Comparison of ENCODE assay signal across 8 cellular contexts in the genomic region with DNA sequence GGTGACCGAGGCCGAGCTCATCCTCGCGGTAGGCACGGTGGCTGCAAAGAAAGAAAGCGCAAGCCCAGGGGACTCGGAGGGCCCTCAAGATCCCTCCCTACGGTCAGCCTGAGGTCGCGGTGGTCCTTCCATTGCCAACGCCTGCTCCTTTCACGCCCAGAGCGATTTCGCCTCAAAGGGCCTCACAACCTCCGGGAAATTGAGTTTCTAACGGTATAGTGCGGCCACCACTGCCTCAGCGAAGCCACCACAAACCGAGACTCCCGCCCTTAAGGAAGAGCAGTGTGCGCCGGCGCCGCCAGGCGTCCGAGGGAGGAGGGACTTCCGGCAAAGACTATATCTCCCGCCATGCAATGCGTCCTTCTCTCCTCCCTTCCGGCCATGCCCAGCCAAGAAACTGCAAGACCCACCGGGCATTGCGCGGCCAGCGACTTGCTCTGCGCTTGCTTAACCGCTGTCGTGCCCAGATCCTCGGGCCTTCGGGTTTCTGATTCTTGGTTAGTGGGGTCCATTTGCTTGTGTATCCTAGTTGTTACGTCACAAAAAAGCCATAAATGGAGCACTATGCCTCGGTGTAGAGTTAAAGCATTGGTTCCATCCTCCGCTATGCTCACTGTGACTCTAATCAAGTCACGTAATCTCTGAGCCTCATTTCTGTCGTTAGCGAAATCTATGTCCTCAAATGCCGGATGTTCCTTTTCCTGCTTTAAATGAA. TPM values are rescaled to one million over a fixed set of nuclear protein-coding genes. Genes with fewer than 3 reads are reported as not detected.
DNase-seq lines count a peak whose midpoint lies in the region; ATAC-seq and TF ChIP-seq lines count a peak whose summit lies in the region.

Gene HAUS6, minus strand, starts transcription at position 274 of the 715 bp plus-strand sequence. Its CDS starts 253 bp downstream, at position 21.

- H3K27ac Mint-ChIP-seq in T-helper 17 cell, result peak within 1 kb of the TSS; percentile 96

- H3K9me3 ChIP-seq in T-helper 17 cell (ENCODE audit: control insufficient read depth, low read length, poor library complexity, severe bottlenecking), result no peaks in the 10 kb centered on the region

- TF ChIP-seq POLR2A in GM15510 (IDR thresholded peaks at IDR 0.05; ENCODE audit: borderline replicate concordance, extremely low read depth, insufficient read length), result peak; percentile 86

- ATAC-seq in HG02885 (IDR thresholded peaks at IDR 0.05; ENCODE audit: poor library complexity, unreplicated experiment) (peak; percentile 98), T-helper 17 cell (peak; percentile 96), left cardiac atrium (peak; percentile 99 to 100)

- H3K27me3 Mint-ChIP-seq in T-helper 17 cell, result no peaks in the 10 kb centered on the region

- H3K4me3 Mint-ChIP-seq in T-helper 17 cell, result peak within 1 kb of the TSS; percentile 94

- peaks cover 25% of the 10 kb centered on the region for H3K4me1 Mint-ChIP-seq in T-helper 17 cell

- DNase-seq in NCI-H1694 treated with DMSO at 0.1 percent for 48 hours (lab: John Stamatoyannopoulos, UW), result peak; percentile 87
- DNase-seq in T-helper 17 cell, result peak; percentile 84 to 88 (median 88)
- peak; percentile 50 to 98 (median 94) for DNase-seq in amygdala (lab: John Stamatoyannopoulos, UW)
- peak; percentile 97 for DNase-seq in left cardiac atrium
- peak; percentile 99 for DNase-seq in posterior vena cava (ENCODE audit: low spot score)
- peak; percentile 98 for DNase-seq in ureter (ENCODE audit: low spot score)

- intact Hi-C loops in left cardiac atrium (cut with DNase I) (loop anchor here in 1 of 2 donors (2.0 kb wide), 1 partner anchor 70 kb away; no protein-coding TSS in a partner anchor), posterior vena cava (cut with DNase I) (loop anchor here in 1 of 2 donors (5.0 to 10.0 kb wide), 2 partner anchors 48 to 70 kb away; no protein-coding TSS in a partner anchor)

- H3K36me3 Mint-ChIP-seq in T-helper 17 cell (ENCODE audit: low read depth), result peaks cover 2% of the 10 kb centered on the region

RNA-seq across cellular contexts. Expression of gene HAUS6, which starts in this region (rescaled TPM):
- total RNA-seq in T-helper 17 cell (10 to 100 TPM; 12.3 to 13.6 TPM), left cardiac atrium (10 to 100 TPM in 1 of 2 donors, 1 to 10 TPM in 1; 6.8 to 11.7 TPM), posterior vena cava (10 to 100 TPM in 1 of 2 donors, 1 to 10 TPM in 1; 9.8 to 10.5 TPM), ureter (13.1 TPM)

Comparison
In these comparisons a context has a peak if more than half of its experiments do, and no peak if none do; other contexts are left out.
1. Peak in every context shown above with its lines: DNase-seq and ATAC-seq.